Comparison of ENCODE assay signal across 27 cellular contexts in genomic region chr10:43772191-43772590, GRCh38.
"Had no signal": no experiment of that assay in that cellular context is flagged by ENCODE, and none has a peak within 500 bp of the region (broad histone marks: within the 10 kb centered on the region; RNA-seq: fewer than 3 reads in every experiment).

No MANE protein-coding gene starts in this region.

- H3K4me2 ChIP-seq: neural progenitor cell, smooth muscle cell had no signal

- H3K9ac ChIP-seq: neural progenitor cell, parathyroid adenoma had no signal

- H3K4me1 ChIP-seq: left lung, lower lobe of right lung, neural progenitor cell, parathyroid adenoma, psoas muscle, right lobe of liver, tibial nerve, vagina had no signal

- H2AFZ ChIP-seq: neural progenitor cell, parathyroid adenoma had no signal

- H3K36me3 ChIP-seq: left lung, lower lobe of right lung, neural progenitor cell, neutrophil, right lobe of liver, tibial nerve, upper lobe of left lung, vagina had no signal

- H3K4me3 ChIP-seq: left lung, lower lobe of right lung, neural progenitor cell, psoas muscle, right lobe of liver, smooth muscle cell, tibial nerve, upper lobe of left lung, vagina had no signal

- H3K9me3 ChIP-seq: lower lobe of right lung, neutrophil, psoas muscle, right lobe of liver, vagina had no signal

- H3K27me3 ChIP-seq: left lung, neural progenitor cell, neutrophil, right lobe of liver, tibial nerve, upper lobe of left lung, vagina had no signal

- H3K79me2 ChIP-seq: parathyroid adenoma had no signal

- H3K27ac ChIP-seq: left lung, lower lobe of right lung, neural progenitor cell, neutrophil, parathyroid adenoma, psoas muscle, right lobe of liver, tibial nerve, upper lobe of left lung, vagina had no signal

- DNase-seq: hippocampal formation; kidney; left colon; left lung; lower lobe of right lung; mammary epithelial cell; mesenchymal stem cell; naive B cell; natural killer cell; nephron progenitor cell; occipital lobe; psoas muscle; right lobe of liver; stimulated activated CD4-positive, alpha-beta T cell treated with anti-CD3 and anti-CD28 coated beads, Interleukin-1b, Interleukin-23, amount 100 ng/mL, for 48 hours; stimulated activated CD4-positive, alpha-beta T cell treated with anti-CD3 and anti-CD28 coated beads, Interleukin-2, amount 100 ng/mL, for 48 hours; stimulated activated CD4-positive, alpha-beta T cell treated with anti-CD3 and anti-CD28 coated beads, Interleukin-4, amount 100 ng/mL, for 4 hours; stimulated activated CD8-positive, alpha-beta memory T cell treated with anti-CD3 and anti-CD28 coated beads, Interleukin-4, amount 100 ng/mL, for 48 hours; stimulated activated naive CD4-positive, alpha-beta T cell treated with Interleukin-2 at 50 U/mL for 16 hours; stimulated activated naive CD8-positive, alpha-beta T cell treated with anti-CD3 and anti-CD28 coated beads, Interleukin-15, amount 100 ng/mL, for 72 hours; substantia nigra; upper lobe of left lung had no signal
